9 cellular contexts compared by ENCODE assay signal in the genomic region with DNA sequence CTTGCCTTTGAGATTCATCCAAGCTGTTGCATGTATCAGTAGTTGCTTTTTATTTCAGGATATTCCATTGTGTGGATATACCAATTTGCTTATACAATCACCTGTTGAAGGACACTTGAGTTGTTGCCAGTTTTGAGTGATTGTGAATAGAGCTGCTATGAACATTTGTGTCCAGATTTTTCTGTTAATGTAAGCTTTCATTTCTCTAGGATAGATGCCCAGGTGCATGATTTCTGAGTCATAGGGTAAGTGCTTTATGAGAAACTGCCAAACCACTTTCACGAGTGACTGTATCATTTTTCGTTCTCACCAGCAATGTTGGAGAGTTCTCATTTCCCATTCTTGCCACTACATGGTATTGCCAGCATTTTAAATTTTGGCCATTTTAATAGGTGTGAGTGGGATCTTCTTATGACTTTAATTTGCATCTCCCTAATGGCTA.
A peak's percentile ranks its signal among the peaks of the same experiment; 100 is the strongest.
DNase-seq lines count a peak whose midpoint lies in the region; ATAC-seq and TF ChIP-seq lines count a peak whose summit lies in the region.
"Had no signal": no experiment of that assay in that cellular context is flagged by ENCODE, and none has a peak within 500 bp of the region (broad histone marks: within the 10 kb centered on the region; RNA-seq: fewer than 3 reads in every experiment).

No MANE protein-coding gene starts in this region.

- H3K27me3 ChIP-seq in CD8-positive, alpha-beta memory T cell (ENCODE audit: insufficient read depth, low read length, poor library complexity, severe bottlenecking): no peaks in the 10 kb centered on the region
- H3K27me3 ChIP-seq in sigmoid colon: no peaks in the 10 kb centered on the region

- peak overlapping the region; percentile 56 for H3K27ac Mint-ChIP-seq in activated naive CD8-positive, alpha-beta T cell treated with anti-CD3 and anti-CD28 coated beads for 36 hours
- H3K27ac Mint-ChIP-seq in CD8-positive, alpha-beta memory T cell: peak overlapping the region in 1 of 8 donors; percentile 4
- no peak overlapping the region for H3K27ac Mint-ChIP-seq in T-helper 17 cell
- H3K27ac Mint-ChIP-seq: activated naive CD4-positive, alpha-beta T cell treated with anti-CD3 and anti-CD28 coated beads, Interleukin-2, amount 50 U/mL, for 24 hours had no signal

- H3K4me3 Mint-ChIP-seq in activated naive CD8-positive, alpha-beta T cell treated with anti-CD3 and anti-CD28 coated beads for 36 hours: peak overlapping the region; percentile 10
- H3K4me3 Mint-ChIP-seq in CD8-positive, alpha-beta memory T cell: no peak overlapping the region
- H3K4me3 Mint-ChIP-seq in T-helper 17 cell: no peak overlapping the region
- H3K4me3 Mint-ChIP-seq: activated naive CD4-positive, alpha-beta T cell treated with anti-CD3 and anti-CD28 coated beads, Interleukin-2, amount 50 U/mL, for 24 hours had no signal

- intact Hi-C loops in sigmoid colon (cut with DNase I): no loop called here

- WGBS in sigmoid colon, 2 donors: 34 to 39% methylated on average over 2 of the region's 2 CpGs

- H3K36me3 ChIP-seq in CD8-positive, alpha-beta memory T cell (ENCODE audit: insufficient read depth, low read length): no peaks in the 10 kb centered on the region
- no peaks in the 10 kb centered on the region for H3K36me3 ChIP-seq in sigmoid colon

- ATAC-seq in GM19467 (IDR thresholded peaks at IDR 0.05; ENCODE audit: unreplicated experiment) (peak; percentile 71), HG03442 (IDR thresholded peaks at IDR 0.05; ENCODE audit: unreplicated experiment) (peak; percentile 71), T-helper 17 cell (no peak)

- peaks cover 18% of the 10 kb centered on the region for H3K36me3 Mint-ChIP-seq in activated naive CD8-positive, alpha-beta T cell treated with anti-CD3 and anti-CD28 coated beads for 36 hours
- peaks cover 3 to 10% (median 3%) of the 10 kb centered on the region in 3 donors for H3K36me3 Mint-ChIP-seq in CD8-positive, alpha-beta memory T cell
- H3K36me3 Mint-ChIP-seq in T-helper 17 cell (ENCODE audit: low read depth): peaks cover 2% of the 10 kb centered on the region

- peaks cover 24% of the 10 kb centered on the region for H3K4me1 Mint-ChIP-seq in activated naive CD8-positive, alpha-beta T cell treated with anti-CD3 and anti-CD28 coated beads for 36 hours
- peaks cover 10 to 24% (median 13%) of the 10 kb centered on the region in 3 donors for H3K4me1 Mint-ChIP-seq in CD8-positive, alpha-beta memory T cell
- no peaks in the 10 kb centered on the region for H3K4me1 Mint-ChIP-seq in T-helper 17 cell

- peaks cover 3% of the 10 kb centered on the region for H3K9me3 Mint-ChIP-seq in activated naive CD8-positive, alpha-beta T cell treated with anti-CD3 and anti-CD28 coated beads for 36 hours
- peaks cover 0 to 3% (median 0%) of the 10 kb centered on the region in 5 donors for H3K9me3 Mint-ChIP-seq in CD8-positive, alpha-beta memory T cell
- H3K9me3 Mint-ChIP-seq: activated naive CD4-positive, alpha-beta T cell treated with anti-CD3 and anti-CD28 coated beads, Interleukin-2, amount 50 U/mL, for 24 hours had no signal

- no peak for TF ChIP-seq EP300 in sigmoid colon (IDR thresholded peaks at IDR 0.05)

- TF ChIP-seq CTCF in sigmoid colon (IDR thresholded peaks at IDR 0.05): no peak

- H3K27ac ChIP-seq in CD8-positive, alpha-beta memory T cell (ENCODE audit: low read depth, low read length): no peak overlapping the region
- peak overlapping the region in 1 of 4 donors; percentile 2 for H3K27ac ChIP-seq in sigmoid colon

- peak; percentile 85 for DNase-seq in DMS79 treated with DMSO at 0.1 percent for 48 hours (lab: John Stamatoyannopoulos, UW)
- no peak for DNase-seq in activated naive CD8-positive, alpha-beta T cell treated with anti-CD3 and anti-CD28 coated beads for 36 hours
- no peak for DNase-seq in CD8-positive, alpha-beta memory T cell
- DNase-seq in T-helper 17 cell: no peak
- DNase-seq in SIG-M5 treated with dmso at 0.1 percent for 504 hours (lab: John Stamatoyannopoulos, UW; ENCODE audit: unreplicated experiment): no peak
- DNase-seq in sigmoid colon: no peak

- no peaks in the 10 kb centered on the region for H3K4me1 ChIP-seq in CD8-positive, alpha-beta memory T cell (ENCODE audit: insufficient read depth, low read length)
- peaks cover 0 to 20% (median 18%) of the 10 kb centered on the region in 4 donors for H3K4me1 ChIP-seq in sigmoid colon

- TF ChIP-seq POLR2A in sigmoid colon (IDR thresholded peaks at IDR 0.05): no peak

- H3K9me3 ChIP-seq in CD8-positive, alpha-beta memory T cell (ENCODE audit: low read length): no peaks in the 10 kb centered on the region
- H3K9me3 ChIP-seq in T-helper 17 cell (ENCODE audit: control insufficient read depth, low read length, poor library complexity, severe bottlenecking) (no peaks in the 10 kb centered on the region), sigmoid colon (no peaks in the 10 kb centered on the region)

- POLR2A ChIA-PET in CD8-positive, alpha-beta memory T cell (lab: Charles Lee): no interaction called here

- H3K27me3 Mint-ChIP-seq in activated naive CD8-positive, alpha-beta T cell treated with anti-CD3 and anti-CD28 coated beads for 36 hours: no peaks in the 10 kb centered on the region
- no peaks in the 10 kb centered on the region for H3K27me3 Mint-ChIP-seq in CD8-positive, alpha-beta memory T cell
- H3K27me3 Mint-ChIP-seq in T-helper 17 cell: no peaks in the 10 kb centered on the region
- H3K27me3 Mint-ChIP-seq: activated naive CD4-positive, alpha-beta T cell treated with anti-CD3 and anti-CD28 coated beads, Interleukin-2, amount 50 U/mL, for 24 hours had no signal

- no peak overlapping the region for H3K4me3 ChIP-seq in CD8-positive, alpha-beta memory T cell (ENCODE audit: low read length)
- no peak overlapping the region for H3K4me3 ChIP-seq in sigmoid colon

- CTCF ChIA-PET in CD8-positive, alpha-beta memory T cell (lab: Charles Lee): interaction anchor here (1.2 kb wide), 1 partner anchor 28 kb away, joined by 3 read pairs; no protein-coding TSS in a partner anchor
